In the genomic region with DNA sequence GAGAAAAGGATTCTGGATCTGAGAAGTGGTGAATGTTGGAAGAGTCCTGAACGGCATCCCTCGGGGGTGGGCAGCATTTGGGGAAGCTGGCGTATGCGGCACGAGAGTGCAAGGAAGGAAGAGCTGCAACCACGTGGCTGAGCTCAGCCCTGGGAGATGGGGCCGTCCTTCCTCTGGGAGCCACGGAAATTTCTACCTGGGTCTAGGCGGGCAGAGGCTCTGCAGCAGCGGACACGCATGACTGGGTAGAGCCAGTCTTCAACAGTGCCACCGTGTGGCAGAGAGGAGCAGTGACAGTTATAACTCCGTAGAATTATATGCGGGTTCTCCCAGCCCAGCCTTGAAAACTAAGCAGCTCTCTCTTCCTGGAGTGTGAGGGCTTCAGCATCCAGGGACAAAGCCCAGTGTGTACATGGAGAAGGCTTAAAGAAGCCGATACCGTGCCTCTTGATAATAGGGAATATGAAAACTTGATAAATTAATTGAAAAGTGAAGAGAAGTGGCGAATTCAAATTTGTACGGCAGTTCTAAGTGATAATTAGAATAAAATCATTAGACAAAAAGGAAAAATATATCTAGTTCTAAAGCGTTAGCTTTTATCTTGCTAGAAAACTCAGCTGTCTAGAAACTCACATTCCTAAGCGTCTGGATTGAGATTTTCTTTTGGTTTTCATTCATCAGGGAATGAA, we compare ENCODE assay signal across 9 cellular contexts.
DNase-seq lines count a peak whose midpoint lies in the region; ATAC-seq and TF ChIP-seq lines count a peak whose summit lies in the region.
"Had no signal": no experiment of that assay in that cellular context is flagged by ENCODE, and none has a peak within 500 bp of the region (broad histone marks: within the 10 kb centered on the region; RNA-seq: fewer than 3 reads in every experiment).

No MANE protein-coding gene starts in this region.

- DNase-seq in DMS 273 treated with DMSO at 0.1 percent for 48 hours (lab: John Stamatoyannopoulos, UW) = peak; percentile 58
- peak; percentile 26 for DNase-seq in Jurkat, Clone E6-1 (ENCODE audit: low read depth, low spot score)
- peak; percentile 25 for DNase-seq in Panc1 (ENCODE audit: low read depth, low spot score)
- DNase-seq in activated T-helper 1 cell treated with anti-CD3 and anti-CD28 coated beads, Interleukin-12 subunit alpha, Interleukin-12 subunit beta, Interleukin-2, Interleukin-4 antibody, amounts not matched to agents 30 ng/mL and 10 ng/mL and 1 ng/mL, durations not matched to agents 14 hours and 24 hours and 36 hours (ENCODE audit: low spot score) = peak; percentile 25
- DNase-seq in germinal center (ENCODE audit: low spot score) = peak; percentile 65
- no peak for DNase-seq in omental fat pad (ENCODE audit: low spot score)
- DNase-seq in ureter (ENCODE audit: low spot score) = peak; percentile 69

- no peak overlapping the region for H3K4me3 ChIP-seq in Jurkat, Clone E6-1 (ENCODE audit: low read length)
- H3K4me3 ChIP-seq in Panc1 (ENCODE audit: low read depth in 2 of 2, low read length in 2 of 2) = no peak overlapping the region

- POLR2A ChIA-PET in Panc1 (lab: Charles Lee) = interaction anchor here (0.5 kb wide), 1 partner anchor 105 kb away, joined by 7 read pairs; no protein-coding TSS in a partner anchor

- H3K9me3 ChIP-seq in Panc1 (ENCODE audit: control insufficient read depth, insufficient read depth, low read depth, low read length) = no peaks in the 10 kb centered on the region

- H3K36me3 Mint-ChIP-seq in activated T-helper 1 cell treated with anti-CD3 and anti-CD28 coated beads, Interleukin-12 subunit alpha, Interleukin-12 subunit beta, Interleukin-2, Interleukin-4 antibody, amounts not matched to agents 30 ng/mL and 10 ng/mL and 1 ng/mL, durations not matched to agents 14 hours and 24 hours and 36 hours (ENCODE audit: low read depth) = no peaks in the 10 kb centered on the region

- H3K4me3 Mint-ChIP-seq in activated T-helper 1 cell treated with anti-CD3 and anti-CD28 coated beads, Interleukin-12 subunit alpha, Interleukin-12 subunit beta, Interleukin-2, Interleukin-4 antibody, amounts not matched to agents 30 ng/mL and 10 ng/mL and 1 ng/mL, durations not matched to agents 14 hours and 24 hours and 36 hours = no peak overlapping the region
- H3K4me3 Mint-ChIP-seq: dendritic cell treated with granulocyte-macrophage colony-stimulating factor and Interleukin-4, amounts not matched to agents 40 ng/mL and 50 ng/mL, for 4 days had no signal

- H3K27me3 ChIP-seq in Panc1 (ENCODE audit: control insufficient read depth, insufficient read depth, low read length) = no peaks in the 10 kb centered on the region

- intact Hi-C loops in Panc1 (cut with micrococcal nuclease; ENCODE audit: unreplicated experiment) = no loop called here
- intact Hi-C loops in activated T-helper 1 cell treated with anti-CD3 and anti-CD28 coated beads, Interleukin-12 subunit alpha, Interleukin-12 subunit beta, Interleukin-2, Interleukin-4 antibody, amounts not matched to agents 30 ng/mL and 10 ng/mL and 1 ng/mL, durations not matched to agents 14 hours and 24 hours and 36 hours (cut with micrococcal nuclease) = loop anchor here (1.0 to 5.0 kb wide), 3 partner anchors 327 to 651 kb away; no protein-coding TSS in a partner anchor

- H3K9me3 Mint-ChIP-seq in activated T-helper 1 cell treated with anti-CD3 and anti-CD28 coated beads, Interleukin-12 subunit alpha, Interleukin-12 subunit beta, Interleukin-2, Interleukin-4 antibody, amounts not matched to agents 30 ng/mL and 10 ng/mL and 1 ng/mL, durations not matched to agents 14 hours and 24 hours and 36 hours = no peaks in the 10 kb centered on the region
- H3K9me3 Mint-ChIP-seq: dendritic cell treated with granulocyte-macrophage colony-stimulating factor and Interleukin-4, amounts not matched to agents 40 ng/mL and 50 ng/mL, for 4 days had no signal

- no peak overlapping the region for H3K27ac Mint-ChIP-seq in activated T-helper 1 cell treated with anti-CD3 and anti-CD28 coated beads, Interleukin-12 subunit alpha, Interleukin-12 subunit beta, Interleukin-2, Interleukin-4 antibody, amounts not matched to agents 30 ng/mL and 10 ng/mL and 1 ng/mL, durations not matched to agents 14 hours and 24 hours and 36 hours
- H3K27ac Mint-ChIP-seq: dendritic cell treated with granulocyte-macrophage colony-stimulating factor and Interleukin-4, amounts not matched to agents 40 ng/mL and 50 ng/mL, for 4 days had no signal

- H3K36me3 ChIP-seq in Panc1 (ENCODE audit: control insufficient read depth, insufficient read depth, low read length) = no peaks in the 10 kb centered on the region

- BruUV-seq in Panc1 (replicated peaks; lab: Mats Ljungman, UMichigan) = no TSS peak

- peak; percentile 73 for TF ChIP-seq CTCF in Panc1 (IDR thresholded peaks at IDR 0.05)
- peak in 2 of 3 donors; percentile 36 to 47 for TF ChIP-seq CTCF in omental fat pad (IDR thresholded peaks at IDR 0.05)

- ATAC-seq in GM21526 (IDR thresholded peaks at IDR 0.05; ENCODE audit: low FRiP score, unreplicated experiment) (peak; percentile 71), Panc1 (peak; percentile 80; the same call in 1 of the 2 replicates), omental fat pad (ENCODE audit: low FRiP score) (peak; percentile 99)

- no peaks in the 10 kb centered on the region for H3K4me1 ChIP-seq in Panc1 (ENCODE audit: control insufficient read depth, insufficient read depth, low read length)

- H3K27ac ChIP-seq in Panc1 (ENCODE audit: low read length) = no peak overlapping the region

- H3K27me3 Mint-ChIP-seq in activated T-helper 1 cell treated with anti-CD3 and anti-CD28 coated beads, Interleukin-12 subunit alpha, Interleukin-12 subunit beta, Interleukin-2, Interleukin-4 antibody, amounts not matched to agents 30 ng/mL and 10 ng/mL and 1 ng/mL, durations not matched to agents 14 hours and 24 hours and 36 hours (ENCODE audit: insufficient read depth) = peaks cover 17% of the 10 kb centered on the region

- in situ Hi-C loops in Panc1 (cut with HindIII; ENCODE audit: low pct_unique_long_range_greater_than_20kb, low sequenced_read_pairs) = no loop called here

- CTCF ChIA-PET in Panc1 (lab: Charles Lee) = no interaction called here

- H3K4me1 Mint-ChIP-seq in activated T-helper 1 cell treated with anti-CD3 and anti-CD28 coated beads, Interleukin-12 subunit alpha, Interleukin-12 subunit beta, Interleukin-2, Interleukin-4 antibody, amounts not matched to agents 30 ng/mL and 10 ng/mL and 1 ng/mL, durations not matched to agents 14 hours and 24 hours and 36 hours (ENCODE audit: low read depth) = peaks cover 7% of the 10 kb centered on the region
